In the genomic region with DNA sequence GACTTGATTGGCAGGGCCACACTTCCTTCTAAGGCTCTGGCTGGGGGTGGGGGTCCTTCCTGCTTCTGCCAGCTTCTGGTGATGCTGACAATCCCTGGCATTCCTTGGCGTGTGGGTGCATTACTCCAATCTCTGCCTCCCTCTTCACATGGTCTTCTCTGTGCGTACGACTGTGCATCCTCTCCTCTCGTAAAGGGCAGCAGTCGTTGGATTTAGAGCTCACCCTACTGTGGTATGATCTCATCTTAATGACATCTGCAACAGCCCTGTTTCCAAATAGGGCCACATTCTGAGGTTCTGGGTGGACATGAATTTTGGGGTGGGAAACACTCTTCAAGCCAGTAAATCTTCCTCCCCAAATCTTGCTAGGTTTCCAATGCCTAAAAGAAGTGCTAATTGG, we compare ENCODE assay signal across 1 cellular context.
TF ChIP-seq lines count a peak whose summit lies in the region.

No MANE protein-coding gene starts in this region.

TF ChIP-seq in A549, 52 proteins besides CTCF, POLR2A, EP300 and RAD21 (continued from another document):
- TF ChIP-seq, protein P1, sequence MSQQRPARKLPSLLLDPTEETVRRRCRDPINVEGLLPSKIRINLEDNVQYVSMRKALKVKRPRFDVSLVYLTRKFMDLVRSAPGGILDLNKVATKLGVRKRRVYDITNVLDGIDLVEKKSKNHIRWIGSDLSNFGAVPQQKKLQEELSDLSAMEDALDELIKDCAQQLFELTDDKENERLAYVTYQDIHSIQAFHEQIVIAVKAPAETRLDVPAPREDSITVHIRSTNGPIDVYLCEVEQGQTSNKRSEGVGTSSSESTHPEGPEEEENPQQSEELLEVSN (IDR thresholded peaks at IDR 0.05; ENCODE audit: borderline replicate concordance, low read depth) = no peak
- TF ChIP-seq TFCP2L1 (CRISPR knock-in tag; IDR thresholded peaks at IDR 0.05) = no peak
- TF ChIP-seq RFX5 (IDR thresholded peaks at IDR 0.05) = no peak
TF ChIP-seq in A549: peak in this region for 0.
